20 cellular contexts compared by ENCODE assay signal in genomic region chr16:22117666-22118065, GRCh38. TPM values are rescaled to one million over a fixed set of nuclear protein-coding genes. Genes with fewer than 3 reads are reported as not detected.
A peak's percentile ranks its signal among the peaks of the same experiment; 100 is the strongest.
DNase-seq lines count a peak whose midpoint lies in the region; ATAC-seq and TF ChIP-seq lines count a peak whose summit lies in the region.
"Had no signal": no experiment of that assay in that cellular context is flagged by ENCODE, and none has a peak within 500 bp of the region (broad histone marks: within the 10 kb centered on the region; RNA-seq: fewer than 3 reads in every experiment).

No MANE protein-coding gene starts in this region.

- H3K36me3 Mint-ChIP-seq in activated T-helper 1 cell treated with anti-CD3 and anti-CD28 coated beads, Interleukin-12 subunit alpha, Interleukin-12 subunit beta, Interleukin-2, Interleukin-4 antibody, amounts not matched to agents 30 ng/mL and 10 ng/mL and 1 ng/mL, durations not matched to agents 14 hours and 24 hours and 36 hours (ENCODE audit: low read depth), result no peaks in the 10 kb centered on the region

- no peaks in the 10 kb centered on the region for H3K9me3 Mint-ChIP-seq in activated T-helper 1 cell treated with anti-CD3 and anti-CD28 coated beads, Interleukin-12 subunit alpha, Interleukin-12 subunit beta, Interleukin-2, Interleukin-4 antibody, amounts not matched to agents 30 ng/mL and 10 ng/mL and 1 ng/mL, durations not matched to agents 14 hours and 24 hours and 36 hours
- H3K9me3 Mint-ChIP-seq: GM23338 had no signal

- no peaks in the 10 kb centered on the region for H3K4me1 Mint-ChIP-seq in activated T-helper 1 cell treated with anti-CD3 and anti-CD28 coated beads, Interleukin-12 subunit alpha, Interleukin-12 subunit beta, Interleukin-2, Interleukin-4 antibody, amounts not matched to agents 30 ng/mL and 10 ng/mL and 1 ng/mL, durations not matched to agents 14 hours and 24 hours and 36 hours (ENCODE audit: low read depth)
- H3K4me1 Mint-ChIP-seq: GM23338 had no signal

- no peak overlapping the region for H3K4me3 ChIP-seq in mammary epithelial cell (replicated peaks in 1 of 3; ENCODE audit: insufficient read depth in 1 of 3, low read depth in 2 of 3, low read length in 3 of 3)
- H3K4me3 ChIP-seq in breast epithelium, result no peak overlapping the region
- no peak overlapping the region for H3K4me3 ChIP-seq in RWPE2 (ENCODE audit: severe bottlenecking)
- no peak overlapping the region for H3K4me3 ChIP-seq in heart right ventricle
- H3K4me3 ChIP-seq: GM12878, GM23338, PC-9 had no signal

- H3K4me3 Mint-ChIP-seq in activated T-helper 1 cell treated with anti-CD3 and anti-CD28 coated beads, Interleukin-12 subunit alpha, Interleukin-12 subunit beta, Interleukin-2, Interleukin-4 antibody, amounts not matched to agents 30 ng/mL and 10 ng/mL and 1 ng/mL, durations not matched to agents 14 hours and 24 hours and 36 hours, result no peak overlapping the region
- H3K4me3 Mint-ChIP-seq: GM23338 had no signal

- H3K79me2 ChIP-seq in mammary epithelial cell (ENCODE audit: insufficient read depth, low read length), result no peaks in the 10 kb centered on the region

- H3K4me1 ChIP-seq in mammary epithelial cell (ENCODE audit: insufficient read depth, low read length) (peaks cover 3% of the 10 kb centered on the region), breast epithelium (no peaks in the 10 kb centered on the region), RWPE2 (ENCODE audit: insufficient read depth, poor library complexity, severe bottlenecking) (peaks cover 7% of the 10 kb centered on the region), heart right ventricle (no peaks in the 10 kb centered on the region)

- H3K27ac ChIP-seq in mammary epithelial cell (ENCODE audit: insufficient read depth, low read depth, low read length) (no peak overlapping the region), breast epithelium (no peak overlapping the region), RWPE2 (ENCODE audit: poor library complexity, severe bottlenecking) (no peak overlapping the region), heart right ventricle (no peak overlapping the region)
- H3K27ac ChIP-seq: C4-2B, PC-9 had no signal

- no peaks in the 10 kb centered on the region for H4K20me1 ChIP-seq in mammary epithelial cell (ENCODE audit: insufficient read depth, low read length)

- CTCF ChIA-PET in mammary epithelial cell (lab: Charles Lee; ENCODE audit: low non-redundant PET), result no interaction called here

- no TSS peak for BruUV-seq in mammary epithelial cell (replicated peaks; lab: Mats Ljungman, UMichigan)

- WGBS in mammary epithelial cell (ENCODE audit: low coverage, missing lambda C conversion rate), result 75% methylated on average over 2 of the region's 2 CpGs
- WGBS in heart right ventricle, 2 donors, result 77 to 94% methylated on average over 2 of the region's 2 CpGs

- DNase-seq in mammary epithelial cell, result peak; percentile 92
- no peak for DNase-seq in breast epithelium (ENCODE audit: low spot score in 2 of 2)
- no peak for DNase-seq in RWPE2 (ENCODE audit: low spot score)
- DNase-seq in kidney tubule cell (ENCODE audit: low spot score), result peak; percentile 55
- no peak for DNase-seq in heart right ventricle
- DNase-seq in activated T-helper 1 cell treated with anti-CD3 and anti-CD28 coated beads, Interleukin-12 subunit alpha, Interleukin-12 subunit beta, Interleukin-2, Interleukin-4 antibody, amounts not matched to agents 30 ng/mL and 10 ng/mL and 1 ng/mL, durations not matched to agents 14 hours and 24 hours and 36 hours (ENCODE audit: low spot score), result no peak
- DNase-seq: DMS 273 treated with DMSO at 0.1 percent for 48 hours, GDM1, KG1, NCI-H1048, NCI-H187, NCI-H446 treated with DMSO at 0.1 percent for 48 hours, NCI-H748 treated with DMSO at 0.1 percent for 48 hours had no signal

- dilution Hi-C loops in mammary epithelial cell (cut with HindIII; ENCODE audit: low sequenced_read_pairs), result no loop called here

- no peaks in the 10 kb centered on the region for H3K9me3 ChIP-seq in mammary epithelial cell (replicated peaks; ENCODE audit: insufficient read depth, low read length)
- H3K9me3 ChIP-seq in breast epithelium, result no peaks in the 10 kb centered on the region
- H3K9me3 ChIP-seq in RWPE2 (ENCODE audit: severe bottlenecking), result no peaks in the 10 kb centered on the region
- H3K9me3 ChIP-seq in heart right ventricle, result no peaks in the 10 kb centered on the region

- H3K4me2 ChIP-seq in mammary epithelial cell (ENCODE audit: insufficient read depth, low read depth, low read length), result no peak overlapping the region
- H3K4me2 ChIP-seq: GM23338, PC-9 had no signal

- H2AFZ ChIP-seq in mammary epithelial cell (ENCODE audit: low read depth, low read length), result no peak overlapping the region
- H2AFZ ChIP-seq: GM23338, PC-9 had no signal

- ATAC-seq in RWPE2 (ENCODE audit: low read depth) (peak; percentile 85), heart right ventricle (no peak), GM18909 (IDR thresholded peaks at IDR 0.05; ENCODE audit: poor library complexity, unreplicated experiment) (no peak)
- ATAC-seq: GM12878, GM23338, Right ventricle myocardium inferior had no signal

- no peaks in the 10 kb centered on the region for H3K36me3 ChIP-seq in mammary epithelial cell (ENCODE audit: insufficient read depth, low read length)
- H3K36me3 ChIP-seq in breast epithelium, result no peaks in the 10 kb centered on the region
- no peaks in the 10 kb centered on the region for H3K36me3 ChIP-seq in RWPE2 (ENCODE audit: low read depth)
- no peaks in the 10 kb centered on the region for H3K36me3 ChIP-seq in heart right ventricle

- in situ Hi-C loops in mammary epithelial cell (cut with MboI; ENCODE audit: low sequenced_read_pairs in 2 of 2), result no loop called here

- no peak overlapping the region for H3K9ac ChIP-seq in mammary epithelial cell (ENCODE audit: insufficient read depth, low read length)

- no peak for TF ChIP-seq POLR2A in breast epithelium (IDR thresholded peaks at IDR 0.05)

- H3K27ac Mint-ChIP-seq in activated T-helper 1 cell treated with anti-CD3 and anti-CD28 coated beads, Interleukin-12 subunit alpha, Interleukin-12 subunit beta, Interleukin-2, Interleukin-4 antibody, amounts not matched to agents 30 ng/mL and 10 ng/mL and 1 ng/mL, durations not matched to agents 14 hours and 24 hours and 36 hours, result no peak overlapping the region
- H3K27ac Mint-ChIP-seq: GM23338 had no signal

- no peak for TF ChIP-seq CTCF in mammary epithelial cell (conservative IDR thresholded peaks at IDR 0.05 in 1 of 2, IDR thresholded peaks at IDR 0.05 in 1 of 2; ENCODE audit: extremely low read depth in 1 of 2, insufficient read depth in 1 of 2, low read depth in 1 of 2, low read length in 2 of 2)
- no peak for TF ChIP-seq CTCF in breast epithelium (IDR thresholded peaks at IDR 0.05)
- no peak for TF ChIP-seq CTCF in RWPE2 (IDR thresholded peaks at IDR 0.05; ENCODE audit: poor library complexity, severe bottlenecking)
- TF ChIP-seq CTCF in heart right ventricle (IDR thresholded peaks at IDR 0.05), result no peak

- H3K27me3 ChIP-seq in mammary epithelial cell (ENCODE audit: insufficient read depth, low read length), result peaks cover 2% of the 10 kb centered on the region
- H3K27me3 ChIP-seq in breast epithelium, result no peaks in the 10 kb centered on the region
- no peaks in the 10 kb centered on the region for H3K27me3 ChIP-seq in RWPE2 (ENCODE audit: insufficient read depth, poor library complexity, severe bottlenecking)
- H3K27me3 ChIP-seq in heart right ventricle, result no peaks in the 10 kb centered on the region

- peaks cover 7% of the 10 kb centered on the region for H3K27me3 Mint-ChIP-seq in activated T-helper 1 cell treated with anti-CD3 and anti-CD28 coated beads, Interleukin-12 subunit alpha, Interleukin-12 subunit beta, Interleukin-2, Interleukin-4 antibody, amounts not matched to agents 30 ng/mL and 10 ng/mL and 1 ng/mL, durations not matched to agents 14 hours and 24 hours and 36 hours (ENCODE audit: insufficient read depth)

- intact Hi-C loops in mammary epithelial cell (cut with micrococcal nuclease), result loop anchor here (5.0 to 10.0 kb wide), 2 partner anchors 70 to 177 kb away; partner anchors contain the start of gene POLR3E
- intact Hi-C loops in breast epithelium (cut with DNase I; ENCODE audit: low total_unique reads), result no loop called here
- intact Hi-C loops in heart right ventricle (cut with DNase I), result no loop called here
- intact Hi-C loops in activated T-helper 1 cell treated with anti-CD3 and anti-CD28 coated beads, Interleukin-12 subunit alpha, Interleukin-12 subunit beta, Interleukin-2, Interleukin-4 antibody, amounts not matched to agents 30 ng/mL and 10 ng/mL and 1 ng/mL, durations not matched to agents 14 hours and 24 hours and 36 hours (cut with micrococcal nuclease), result no loop called here

RNA-seq across cellular contexts. Expression of gene VWA3A, which starts 25.3 kb away (rescaled TPM):
- total RNA-seq in mammary epithelial cell (not detected), breast epithelium (1 to 10 TPM in 1 of 3 donors, under 1 TPM in 1, not detected in 1; 0.29 to 2.3 TPM), heart right ventricle (1 to 10 TPM in 1 of 10 donors, under 1 TPM in 8, not detected in 1; 0.25 to 1.1 (median 0.31) TPM)
- polyA plus RNA-seq in mammary epithelial cell (not detected), heart right ventricle (under 1 TPM; 0.01 to 0.22 TPM)
- polyA minus RNA-seq in mammary epithelial cell, result not detected
- 0.10 and 0.24 TPM in 2 replicates for total RNA-seq in activated T-helper 1 cell treated with anti-CD3 and anti-CD28 coated beads, Interleukin-12 subunit alpha, Interleukin-12 subunit beta, Interleukin-2, Interleukin-4 antibody, amounts not matched to agents 30 ng/mL and 10 ng/mL and 1 ng/mL, durations not matched to agents 14 hours and 24 hours and 36 hours
- total RNA-seq: GM12878, MCF 10A had no signal
- polyA plus RNA-seq: GM23338 had no signal

RNA-seq across cellular contexts. Expression of gene SDR42E2, which starts 44.6 kb away (rescaled TPM):
- total RNA-seq in mammary epithelial cell (not detected), breast epithelium (under 1 TPM in 1 of 3 donors, not detected in 2; 0.16 TPM), heart right ventricle (under 1 TPM in 1 of 10 donors, not detected in 9; 0.09 TPM)
- polyA plus RNA-seq in mammary epithelial cell (not detected), heart right ventricle (under 1 TPM in 1 of 2 donors, not detected in 1; 0.15 TPM)
- polyA minus RNA-seq in mammary epithelial cell, result not detected
- not detected in 2 replicates for total RNA-seq in activated T-helper 1 cell treated with anti-CD3 and anti-CD28 coated beads, Interleukin-12 subunit alpha, Interleukin-12 subunit beta, Interleukin-2, Interleukin-4 antibody, amounts not matched to agents 30 ng/mL and 10 ng/mL and 1 ng/mL, durations not matched to agents 14 hours and 24 hours and 36 hours
- total RNA-seq: GM12878, GM23338, MCF 10A, PC-9, Right ventricle myocardium inferior had no signal

Comparison
In these comparisons a context has a peak if more than half of its experiments do, and no peak if none do; other contexts are left out.
1. DNase-seq: peak in mammary epithelial cell (single experiment) and kidney tubule cell (single experiment); none in breast epithelium (0 of 2), RWPE2 (single experiment), heart right ventricle (0 of 2) and activated T-helper 1 cell treated with anti-CD3 and anti-CD28 coated beads, Interleukin-12 subunit alpha, Interleukin-12 subunit beta, Interleukin-2, Interleukin-4 antibody, amounts not matched to agents 30 ng/mL and 10 ng/mL and 1 ng/mL, durations not matched to agents 14 hours and 24 hours and 36 hours (single experiment).